ENCODE assay signal across 10 cellular contexts in genomic region chr12:13981296-13981962, GRCh38. TPM values are rescaled to one million over a fixed set of nuclear protein-coding genes. Genes with fewer than 3 reads are reported as not detected.
A peak's percentile ranks its signal among the peaks of the same experiment; 100 is the strongest.
DNase-seq lines count a peak whose midpoint lies in the region; ATAC-seq, FAIRE-seq and TF ChIP-seq lines count a peak whose summit lies in the region.
"Had no signal": no experiment of that assay in that cellular context is flagged by ENCODE, and none has a peak within 500 bp of the region (broad histone marks: within the 10 kb centered on the region; RNA-seq: fewer than 3 reads in every experiment).

Gene GRIN2B (minus strand): TSS chr12:13981602. CDS start chr12:13866208, 115,394 bp downstream.

- no peaks in the 10 kb centered on the region for H3K9me3 Mint-ChIP-seq in activated naive CD8-positive, alpha-beta T cell (ENCODE audit: low read depth)
- no peaks in the 10 kb centered on the region for H3K9me3 Mint-ChIP-seq in activated naive CD8-positive, alpha-beta T cell treated with anti-CD3 and anti-CD28 coated beads, Interleukin-2, amount 50 U/mL, for 24 hours
- no peaks in the 10 kb centered on the region for H3K9me3 Mint-ChIP-seq in memory B cell

- intact Hi-C loops in GM12878 (cut with micrococcal nuclease; ENCODE audit: unreplicated experiment) = no loop called here
- intact Hi-C loops in transverse colon (cut with DNase I; ENCODE audit: low total_unique reads) = no loop called here
- intact Hi-C loops in adrenal gland (cut with DNase I) = no loop called here

- in situ Hi-C loops in GM12878 (cut with MboI) = no loop called here
- in situ Hi-C loops in transverse colon (cut with MboI; ENCODE audit: low pct_ligation_motif_present in 1 of 4, low pct_unique_long_range_greater_than_20kb in 1 of 4, low sequenced_read_pairs in 3 of 4) = no loop called here

- TF ChIP-seq CTCF in GM12878 (IDR thresholded peaks at IDR 0.05 in 2 of 3, conservative IDR thresholded peaks at IDR 0.05 in 1 of 3; ENCODE audit: control insufficient read depth in 2 of 3, extremely low read depth in 1 of 3, insufficient read depth in 1 of 3, low read depth in 3 of 3, low read length in 3 of 3) = no peak
- no peak for TF ChIP-seq CTCF in transverse colon (IDR thresholded peaks at IDR 0.05)
- TF ChIP-seq CTCF in adrenal gland (IDR thresholded peaks at IDR 0.05) = no peak

- H3K9ac ChIP-seq in GM12878 (ENCODE audit: control insufficient read depth, insufficient read depth, low read length) = no peak within 1 kb of the TSS

- no peak for TF ChIP-seq POLR2A in GM12878 (IDR thresholded peaks at IDR 0.05; ENCODE audit: low read depth, low read length)
- TF ChIP-seq POLR2A in transverse colon (IDR thresholded peaks at IDR 0.05) = no peak
- no peak for TF ChIP-seq POLR2A in adrenal gland (IDR thresholded peaks at IDR 0.05)

- peak within 1 kb of the TSS; percentile 69 for H3K4me3 Mint-ChIP-seq in activated naive CD8-positive, alpha-beta T cell
- no peak within 1 kb of the TSS for H3K4me3 Mint-ChIP-seq in activated naive CD8-positive, alpha-beta T cell treated with anti-CD3 and anti-CD28 coated beads, Interleukin-2, amount 50 U/mL, for 24 hours
- H3K4me3 Mint-ChIP-seq in memory B cell = peak within 1 kb of the TSS; percentile 75

- no peak for DNase-seq in activated naive CD8-positive, alpha-beta T cell treated with anti-CD3 and anti-CD28 coated beads, Interleukin-2, amount 50 U/mL, for 24 hours
- DNase-seq in GM12878 (ENCODE audit: low read depth, low spot score) (no peak), memory B cell (ENCODE audit: low spot score in 2 of 2) (no peak), transverse colon (no peak), adrenal gland (no peak), NAMALWA (ENCODE audit: low spot score) (no peak), NCI-H2196 (lab: John Stamatoyannopoulos, UW; ENCODE audit: unreplicated experiment) (no peak)
- DNase-seq: DND-41 had no signal

- CTCF ChIA-PET in GM12878 (lab: Yijun Ruan, JAX) = no interaction called here

- RAD21 ChIA-PET in GM12878 (lab: Charles Lee; ENCODE audit: unreplicated experiment) = no interaction called here

- no peak within 1 kb of the TSS for H3K27ac Mint-ChIP-seq in activated naive CD8-positive, alpha-beta T cell
- H3K27ac Mint-ChIP-seq in activated naive CD8-positive, alpha-beta T cell treated with anti-CD3 and anti-CD28 coated beads, Interleukin-2, amount 50 U/mL, for 24 hours = no peak within 1 kb of the TSS
- no peak within 1 kb of the TSS for H3K27ac Mint-ChIP-seq in memory B cell

- FAIRE-seq in GM12878 (lab: Jason Lieb, UNC) = no peak

- H2AFZ ChIP-seq in GM12878 (ENCODE audit: control insufficient read depth, low read depth, low read length) = no peak within 1 kb of the TSS

- WGBS in GM12878 (ENCODE audit: insufficient coverage, insufficient replicate concordance, low lambda C conversion rate, missing lambda C conversion rate) = 19% methylated on average over 19 of the region's 37 CpGs
- 6 to 12% methylated on average over 5 to 37 of the region's 37 CpGs for WGBS in transverse colon (ENCODE audit: low coverage in 1 of 2), 2 donors
- 1 to 5% (median 3%) methylated on average over 32 to 37 of the region's 37 CpGs for WGBS in adrenal gland, 4 donors

- H3K79me2 ChIP-seq in GM12878 (ENCODE audit: control insufficient read depth, insufficient read depth, low read length) = no peaks in the 10 kb centered on the region

- H3K4me2 ChIP-seq in GM12878 (ENCODE audit: control insufficient read depth, insufficient read depth) = peak within 1 kb of the TSS; percentile 7; the same call in 1 of the 2 replicates

- no TSS peak for BruUV-seq in GM12878 (replicated peaks; lab: Mats Ljungman, UMichigan)

- H3K4me1 ChIP-seq in GM12878 (ENCODE audit: control insufficient read depth, insufficient read depth, low read length) (no peaks in the 10 kb centered on the region), transverse colon (peaks cover 9 to 19% (median 13%) of the 10 kb centered on the region in 4 donors), adrenal gland (replicated peaks in 1 of 2) (no peaks in the 10 kb centered on the region)

- H3K27ac ChIP-seq in GM12878 (ENCODE audit: control insufficient read depth, insufficient read depth) (no peak within 1 kb of the TSS), transverse colon (no peak within 1 kb of the TSS), adrenal gland (no peak within 1 kb of the TSS)

- H3K9me3 ChIP-seq in GM12878 (replicated peaks; ENCODE audit: control insufficient read depth, insufficient read depth, low read length) = no peaks in the 10 kb centered on the region
- H3K9me3 ChIP-seq in transverse colon = no peaks in the 10 kb centered on the region
- H3K9me3 ChIP-seq in adrenal gland (replicated peaks in 1 of 3) = no peaks in the 10 kb centered on the region

- no peak for TF ChIP-seq RAD21 in GM12878 (IDR thresholded peaks at IDR 0.05; ENCODE audit: insufficient read depth, low read depth, low read length)

- H3K27me3 ChIP-seq in GM12878 (replicated peaks in 1 of 2; ENCODE audit: control insufficient read depth in 2 of 2, insufficient read depth in 2 of 2, low read length in 1 of 2) (peaks cover 0 to 10% of the 10 kb centered on the region in 2 experiments), transverse colon (peaks cover 67% of the 10 kb centered on the region), adrenal gland (peaks cover 46% of the 10 kb centered on the region)

- H3K4me3 ChIP-seq in GM12878 (no peak within 1 kb of the TSS), transverse colon (peak within 1 kb of the TSS in 3 of 4 donors; percentile 21 to 46 (median 31)), adrenal gland (no peak within 1 kb of the TSS)

- POLR2A ChIA-PET in GM12878 (lab: Charles Lee) = no interaction called here

- H3K36me3 Mint-ChIP-seq in activated naive CD8-positive, alpha-beta T cell = peaks cover 2% of the 10 kb centered on the region
- no peaks in the 10 kb centered on the region for H3K36me3 Mint-ChIP-seq in activated naive CD8-positive, alpha-beta T cell treated with anti-CD3 and anti-CD28 coated beads, Interleukin-2, amount 50 U/mL, for 24 hours (ENCODE audit: low read depth)
- no peaks in the 10 kb centered on the region for H3K36me3 Mint-ChIP-seq in memory B cell

- no peaks in the 10 kb centered on the region for H4K20me1 ChIP-seq in GM12878 (ENCODE audit: control insufficient read depth, insufficient read depth)

- H3K36me3 ChIP-seq in GM12878 (ENCODE audit: control insufficient read depth in 2 of 2, insufficient read depth in 2 of 2, low read length in 1 of 2) (no peaks in the 10 kb centered on the region), transverse colon (no peaks in the 10 kb centered on the region), adrenal gland (replicated peaks in 1 of 2) (no peaks in the 10 kb centered on the region)

- H3K4me1 Mint-ChIP-seq in activated naive CD8-positive, alpha-beta T cell (ENCODE audit: low read depth) = peaks cover 15% of the 10 kb centered on the region
- peaks cover 8% of the 10 kb centered on the region for H3K4me1 Mint-ChIP-seq in activated naive CD8-positive, alpha-beta T cell treated with anti-CD3 and anti-CD28 coated beads, Interleukin-2, amount 50 U/mL, for 24 hours
- peaks cover 12% of the 10 kb centered on the region for H3K4me1 Mint-ChIP-seq in memory B cell

- H3K27me3 Mint-ChIP-seq in activated naive CD8-positive, alpha-beta T cell = peaks cover 48% of the 10 kb centered on the region
- peaks cover 69% of the 10 kb centered on the region for H3K27me3 Mint-ChIP-seq in activated naive CD8-positive, alpha-beta T cell treated with anti-CD3 and anti-CD28 coated beads, Interleukin-2, amount 50 U/mL, for 24 hours
- H3K27me3 Mint-ChIP-seq in memory B cell = peaks cover 39% of the 10 kb centered on the region

- SMC1A ChIA-PET in GM12878 (lab: Charles Lee; ENCODE audit: uncharacterized antibody, unreplicated experiment) = no interaction called here

- TF ChIP-seq EP300 in GM12878 (IDR thresholded peaks at IDR 0.05; ENCODE audit: borderline replicate concordance in 1 of 2, control insufficient read depth in 1 of 2, low read depth in 2 of 2, low read length in 2 of 2) = no peak
- no peak for TF ChIP-seq EP300 in transverse colon (IDR thresholded peaks at IDR 0.05; ENCODE audit: low read depth)

- no peak for ATAC-seq in activated naive CD8-positive, alpha-beta T cell treated with anti-CD3 and anti-CD28 coated beads, Interleukin-2, amount 50 U/mL, for 24 hours
- ATAC-seq in GM12878 (no peak), memory B cell (ENCODE audit: low read depth) (peak; percentile 33)

TF ChIP-seq in GM12878, 131 proteins besides CTCF, POLR2A, EP300 and RAD21 (continues in another document):
- TF ChIP-seq MEF2B (IDR thresholded peaks at IDR 0.05; ENCODE audit: partially characterized antibody, poor library complexity, severe bottlenecking) (no peak), RBBP5 (conservative IDR thresholded peaks at IDR 0.05) (no peak), IRF4 (IDR thresholded peaks at IDR 0.05; ENCODE audit: low read depth, low read length) (no peak), MTA2 (IDR thresholded peaks at IDR 0.05; ENCODE audit: low read depth) (no peak), BRCA1 (IDR thresholded peaks at IDR 0.05; ENCODE audit: low read depth, low read length) (no peak), SP1 (IDR thresholded peaks at IDR 0.05; ENCODE audit: low read depth, low read length) (no peak), JUND (IDR thresholded peaks at IDR 0.05; ENCODE audit: low read depth, low read length) (no peak), TBL1XR1 (IDR thresholded peaks at IDR 0.05; ENCODE audit: low read depth, low read length) (no peak), IKZF1 (conservative IDR thresholded peaks at IDR 0.05) (no peak)

RNA-seq across cellular contexts. Expression of gene GRIN2B, which starts in this region (rescaled TPM):
- 0.04 and 0.05 TPM in 2 replicates for total RNA-seq in GM12878 (2013; cell fraction: nucleolus; rRNA removed)
- under 0.01 TPM in 1 of 2 replicates, not detected in the other for total RNA-seq in GM12878 (2014; rRNA removed)
- total RNA-seq in GM12878 (2014; rRNA removed; fragmentation: Illumina TruSeq; extraction: Trizol) = not detected in 2 replicates
- 0.03 TPM in 1 of 2 replicates, not detected in the other for total RNA-seq in GM12878 (2021)
- polyA plus RNA-seq in GM12878 (2011; ENCODE audit: low read depth) = not detected
- polyA plus RNA-seq in GM12878 (2011; rRNA removed) = not detected in 2 replicates
- not detected in 2 replicates for polyA plus RNA-seq in GM12878 (2011; cell fraction: cytosol; rRNA removed)
- under 0.01 TPM in 1 of 2 replicates, not detected in the other for polyA plus RNA-seq in GM12878 (2011; cell fraction: nucleus; rRNA removed)
- not detected in 2 replicates for polyA plus RNA-seq in GM12878 (2012)
- polyA plus RNA-seq in GM12878 (2014; fragmentation: Illumina TruSeq; extraction: Trizol) = not detected in 2 replicates
- under 1 TPM in 1 of 2 experiments, not detected in 1; under 0.01 TPM for polyA plus RNA-seq in GM12878 (2014; fragmentation: Nextera tagmentation; extraction: Ambion mirVana)
- polyA plus RNA-seq in GM12878 (2014; rRNA removed) = not detected in 2 replicates
- not detected for polyA plus RNA-seq in GM12878 (2016; fragmentation: Nextera tagmentation; extraction: Ambion mirVana)
- polyA minus RNA-seq in GM12878 (2011; rRNA and poly(A)+ RNA removed) = under 0.01 and 0.10 TPM in 2 replicates
- not detected in 2 replicates for polyA minus RNA-seq in GM12878 (2011; cell fraction: cytosol; rRNA and poly(A)+ RNA removed)
- under 0.01 TPM in 1 of 2 replicates, not detected in the other for polyA minus RNA-seq in GM12878 (2011; cell fraction: nucleus; rRNA and poly(A)+ RNA removed)
- total RNA-seq in transverse colon = 10 to 100 TPM in 1 of 4 donors, 1 to 10 TPM in 1, under 1 TPM in 2; 0.27 to 14.7 (median 1.3) TPM
- under 1 TPM in 5 of 8 donors, not detected in 3; under 0.01 to 0.18 (median 0.07) TPM for total RNA-seq in adrenal gland
- polyA plus RNA-seq in adrenal gland = under 1 TPM; under 0.01 to 0.11 (median 0.08) TPM
- total RNA-seq: NCI-H460 had no signal

Comparison
In these comparisons a context has a peak if more than half of its experiments do, and no peak if none do; other contexts are left out.
1. H3K4me3 ChIP-seq: peak in transverse colon (3 of 4); none in GM12878 (single experiment) and adrenal gland (0 of 4).